ENCODE assay signal across 8 cellular contexts in the genomic region with DNA sequence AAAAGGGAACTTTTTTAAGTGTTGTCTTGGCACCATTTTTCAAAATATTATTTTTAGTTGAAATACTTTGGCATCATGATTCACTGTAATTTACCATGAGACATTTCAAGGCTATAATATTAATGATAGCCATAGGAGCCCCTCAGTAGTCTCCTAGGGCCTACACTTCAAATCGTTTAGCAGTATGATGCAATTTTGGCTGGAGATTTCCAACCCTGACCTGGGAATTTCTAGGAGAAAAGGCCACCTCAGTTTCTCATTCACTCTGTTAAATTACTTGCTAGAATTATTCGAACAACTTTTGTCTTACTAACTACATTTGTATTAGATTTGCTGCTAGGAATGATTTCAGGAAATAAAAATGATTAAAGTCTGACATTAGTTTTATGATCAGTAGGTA.
"Had no signal": no experiment of that assay in that cellular context is flagged by ENCODE, and none has a peak within 500 bp of the region (broad histone marks: within the 10 kb centered on the region; RNA-seq: fewer than 3 reads in every experiment).

No MANE protein-coding gene starts in this region.

- H3K36me3 Mint-ChIP-seq: IgD-negative memory B cell had no signal

- H3K27ac Mint-ChIP-seq: IgD-negative memory B cell had no signal

- H3K4me3 Mint-ChIP-seq: IgD-negative memory B cell had no signal

- H3K27ac ChIP-seq: HL-60 had no signal

- H3K27me3 Mint-ChIP-seq: IgD-negative memory B cell had no signal

- DNase-seq: IMR-90, KBM-7, KG1 had no signal

- ATAC-seq: HepG2, K562 had no signal

- H3K4me3 ChIP-seq: K562 had no signal

- FAIRE-seq: HepG2, HTR-8/SVneo, K562 had no signal

- H3K4me1 Mint-ChIP-seq: IgD-negative memory B cell had no signal
